In genomic region chr7:47088329-47089067, GRCh38 we compare ENCODE assay signal across 8 cellular contexts.
DNase-seq lines count a peak whose midpoint lies in the region; ATAC-seq and TF ChIP-seq lines count a peak whose summit lies in the region.

No MANE protein-coding gene starts in this region.

- H3K9me3 Mint-ChIP-seq in naive thymus-derived CD4-positive, alpha-beta T cell: peaks cover 0 to 2% (median 0%) of the 10 kb centered on the region in 11 donors

- H3K4me1 Mint-ChIP-seq in naive thymus-derived CD4-positive, alpha-beta T cell: no peaks in the 10 kb centered on the region

- WGBS in esophagus squamous epithelium, 2 donors: 34 to 38% methylated on average over 12 to 13 of the region's 14 CpGs

- CTCF ChIA-PET in naive thymus-derived CD4-positive, alpha-beta T cell (lab: Charles Lee): interaction anchor here (0.9 to 1.0 kb wide), 2 partner anchors 1169 to 1170 kb away, joined by 3 to 6 read pairs; no protein-coding TSS in a partner anchor

- H3K4me2 ChIP-seq in Karpas-422 (ENCODE audit: low read depth, low read length, poor library complexity, severe bottlenecking): no peak overlapping the region

- POLR2A ChIA-PET in naive thymus-derived CD4-positive, alpha-beta T cell (lab: Charles Lee): interaction anchor here (0.6 kb wide), 1 partner anchor 1118 kb away, joined by 3 read pairs; no protein-coding TSS in a partner anchor

- no peak overlapping the region for H3K4me3 ChIP-seq in Karpas-422 (ENCODE audit: low read length)
- H3K4me3 ChIP-seq in esophagus squamous epithelium: no peak overlapping the region
- H3K4me3 ChIP-seq in naive thymus-derived CD4-positive, alpha-beta T cell (ENCODE audit: low read length): no peak overlapping the region

- H3K27ac ChIP-seq in Karpas-422 (ENCODE audit: low read length) (no peak overlapping the region), esophagus squamous epithelium (no peak overlapping the region)
- H3K27ac ChIP-seq in naive thymus-derived CD4-positive, alpha-beta T cell (ENCODE audit: low read depth, low read length): no peak overlapping the region

- H3K36me3 Mint-ChIP-seq in naive thymus-derived CD4-positive, alpha-beta T cell: no peaks in the 10 kb centered on the region

- ATAC-seq in GM21447 (IDR thresholded peaks at IDR 0.05; ENCODE audit: unreplicated experiment): peak; percentile 57
- ATAC-seq in naive thymus-derived CD4-positive, alpha-beta T cell: no peak

- H3K9ac ChIP-seq in Karpas-422 (ENCODE audit: low read length): no peak overlapping the region

- H3K27me3 Mint-ChIP-seq in naive thymus-derived CD4-positive, alpha-beta T cell: peaks cover 0 to 23% (median 11%) of the 10 kb centered on the region in 5 donors

- no peaks in the 10 kb centered on the region for H4K20me1 ChIP-seq in Karpas-422 (ENCODE audit: insufficient read depth, low read depth, low read length)

- no peaks in the 10 kb centered on the region for H3K9me2 ChIP-seq in Karpas-422 (replicated peaks; ENCODE audit: insufficient read depth, low read length)

- H3K79me2 ChIP-seq in Karpas-422 (ENCODE audit: low read length): no peaks in the 10 kb centered on the region

- H3K9me3 ChIP-seq in Karpas-422 (ENCODE audit: low read length) (no peaks in the 10 kb centered on the region), esophagus squamous epithelium (no peaks in the 10 kb centered on the region)
- no peaks in the 10 kb centered on the region for H3K9me3 ChIP-seq in naive thymus-derived CD4-positive, alpha-beta T cell (ENCODE audit: control insufficient read depth in 2 of 3, low read length in 3 of 3)

- TF ChIP-seq CTCF in esophagus squamous epithelium (IDR thresholded peaks at IDR 0.05): peak; percentile 58 to 90 (median 78)

- H3K4me1 ChIP-seq in Karpas-422 (ENCODE audit: low read length) (no peaks in the 10 kb centered on the region), esophagus squamous epithelium (peaks cover 0 to 5% (median 0%) of the 10 kb centered on the region in 3 donors)
- no peaks in the 10 kb centered on the region for H3K4me1 ChIP-seq in naive thymus-derived CD4-positive, alpha-beta T cell (ENCODE audit: control insufficient read depth in 2 of 2, insufficient read depth in 2 of 2, low read length in 2 of 2)

- no peak for TF ChIP-seq POLR2A in esophagus squamous epithelium (IDR thresholded peaks at IDR 0.05)

- H3K27me3 ChIP-seq in Karpas-422 (ENCODE audit: low read length) (no peaks in the 10 kb centered on the region), esophagus squamous epithelium (no peaks in the 10 kb centered on the region)
- peaks cover 0 to 3% of the 10 kb centered on the region in 2 donors for H3K27me3 ChIP-seq in naive thymus-derived CD4-positive, alpha-beta T cell (ENCODE audit: control insufficient read depth in 2 of 2, insufficient read depth in 2 of 2, low read length in 2 of 2)

- peak; percentile 22 for DNase-seq in activated CD4-positive, alpha-beta T cell treated with anti-CD3 and anti-CD28 coated beads for 48 hours
- no peak for DNase-seq in activated CD4-positive, alpha-beta T cell treated with anti-CD3 and anti-CD28 coated beads for 1 hour
- DNase-seq in Karpas-422 (peak; percentile 78), SW480 (ENCODE audit: low spot score) (peak; percentile 71), esophagus squamous epithelium (lab: John Stamatoyannopoulos, UW) (no peak), NCI-H187 (lab: John Stamatoyannopoulos, UW) (no peak)
- DNase-seq in naive thymus-derived CD4-positive, alpha-beta T cell: peak in 5 of 9 donors; percentile 2 to 18 (median 6)

- H3K27ac Mint-ChIP-seq in naive thymus-derived CD4-positive, alpha-beta T cell: no peak overlapping the region

- H3K36me3 ChIP-seq in Karpas-422 (ENCODE audit: insufficient read depth, low read length) (no peaks in the 10 kb centered on the region), esophagus squamous epithelium (no peaks in the 10 kb centered on the region)
- H3K36me3 ChIP-seq in naive thymus-derived CD4-positive, alpha-beta T cell (ENCODE audit: control insufficient read depth in 2 of 3, insufficient read depth in 3 of 3, low read length in 3 of 3): no peaks in the 10 kb centered on the region

- intact Hi-C loops in esophagus squamous epithelium (cut with DNase I): loop anchor here (5.0 to 10.0 kb wide), 2 partner anchors 734 to 1166 kb away; partner anchors contain the start of gene IGFBP3
- intact Hi-C loops in naive thymus-derived CD4-positive, alpha-beta T cell (cut with micrococcal nuclease): loop anchor here (1.0 kb wide), 3 partner anchors 1165 to 1197 kb away; no protein-coding TSS in a partner anchor

- no peak overlapping the region for H2AFZ ChIP-seq in Karpas-422 (ENCODE audit: low read length)

- H3K4me3 Mint-ChIP-seq in naive thymus-derived CD4-positive, alpha-beta T cell: no peak overlapping the region

Comparison
In these comparisons a context has a peak if more than half of its experiments do, and no peak if none do; other contexts are left out.
1. DNase-seq: peak in activated CD4-positive, alpha-beta T cell treated with anti-CD3 and anti-CD28 coated beads for 48 hours (single experiment), Karpas-422 (single experiment), SW480 (single experiment) and naive thymus-derived CD4-positive, alpha-beta T cell (5 of 9); none in activated CD4-positive, alpha-beta T cell treated with anti-CD3 and anti-CD28 coated beads for 1 hour (single experiment), esophagus squamous epithelium (single experiment) and NCI-H187 (0 of 2).